Comparison of ENCODE assay signal across 16 cellular contexts in genomic region chr11:61571869-61572268, GRCh38. TPM values are rescaled to one million over a fixed set of nuclear protein-coding genes. Genes with fewer than 3 reads are reported as not detected.
DNase-seq lines count a peak whose midpoint lies in the region; ATAC-seq, FAIRE-seq and TF ChIP-seq lines count a peak whose summit lies in the region.
"Had no signal": no experiment of that assay in that cellular context is flagged by ENCODE, and none has a peak within 500 bp of the region (broad histone marks: within the 10 kb centered on the region; RNA-seq: fewer than 3 reads in every experiment).

No MANE protein-coding gene starts in this region.

- H3K4ac ChIP-seq in H9 (ENCODE audit: low read depth, low read length), result no peak overlapping the region

- no peak overlapping the region for H2BK12ac ChIP-seq in H9 (ENCODE audit: insufficient read length, low read depth, low read length)

- peak in 7 of 8 donors; percentile 8 to 72 (median 39) for ATAC-seq in heart right ventricle
- peak; percentile 47 to 55 for ATAC-seq in right cardiac atrium
- no peak for ATAC-seq in HepG2
- ATAC-seq: GM12878, HCT116 had no signal

- no peak overlapping the region for H2BK15ac ChIP-seq in H9 (ENCODE audit: low read depth, low read length)

- peak; percentile 26 for DNase-seq in Ammon's horn (ENCODE audit: low spot score)
- peak in 3 of 10 donors; percentile 33 to 62 (median 62) for DNase-seq in dorsolateral prefrontal cortex
- DNase-seq in heart right ventricle, result no peak
- DNase-seq in right cardiac atrium, result peak in 1 of 3 donors; percentile 73
- no peak for DNase-seq in H9
- DNase-seq in ovary, result no peak
- no peak for DNase-seq in DMS153 treated with DMSO at 0.1 percent for 48 hours (lab: John Stamatoyannopoulos, UW; ENCODE audit: unreplicated experiment)
- no peak for DNase-seq in HepG2 (ENCODE audit: low spot score)
- DNase-seq: 8988T; AML-193; CD4-positive, CD25-positive, alpha-beta regulatory T cell; DMS79 had no signal

- no peak overlapping the region for H2BK20ac ChIP-seq in H9 (ENCODE audit: low read depth, low read length, poor library complexity, severe bottlenecking)

- H3K27me3 Mint-ChIP-seq in H9 (ENCODE audit: low read depth), result peaks cover 34% of the 10 kb centered on the region

- CTCF ChIA-PET in HepG2 (lab: Yijun Ruan, JAX; ENCODE audit: low intra/inter-chr PET ratio, low total read pairs), result no interaction called here

- H3K9ac ChIP-seq in H9 (ENCODE audit: extremely low read depth, insufficient read length, low read length), result no peak overlapping the region
- no peak overlapping the region for H3K9ac ChIP-seq in HepG2 (ENCODE audit: insufficient read depth, low read depth, low read length)
- H3K9ac ChIP-seq: BLaER1 treated with 17β-estradiol and CSF1 and Interleukin-3, amounts not matched to agents 10 nM and 100 nM had no signal

- WGBS in heart right ventricle, 2 donors, result 21 to 32% methylated on average over 3 of the region's 3 CpGs
- 32% methylated on average over 3 of the region's 3 CpGs for WGBS in right cardiac atrium
- no CpG with 5 or more reads among the region's 3 CpGs for WGBS in H9 (ENCODE audit: extremely low coverage, insufficient read length, low lambda C conversion rate)
- WGBS in ovary, 3 donors, result 52 to 63% (median 61%) methylated on average over 3 of the region's 3 CpGs
- WGBS in HepG2 (ENCODE audit: low lambda C conversion rate), result 53% methylated on average over 3 of the region's 3 CpGs

- H3K4me3 ChIP-seq in dorsolateral prefrontal cortex (peak overlapping the region in 2 of 59 donors; percentile 4 to 5), heart right ventricle (no peak overlapping the region), right cardiac atrium (ENCODE audit: low read length) (no peak overlapping the region), ovary (no peak overlapping the region), HepG2 (replicated peaks in 1 of 3; ENCODE audit: insufficient read depth in 1 of 3, low read depth in 2 of 3, low read length in 3 of 3) (no peak overlapping the region)
- H3K4me3 ChIP-seq: BLaER1 treated with 17β-estradiol and CSF1 and Interleukin-3, amounts not matched to agents 10 nM and 100 nM; GM12878 had no signal

- no peak overlapping the region for H4K8ac ChIP-seq in H9 (replicated peaks; ENCODE audit: insufficient read length, low read depth, low read length)

- H3K4me2 ChIP-seq in H9 (ENCODE audit: insufficient read depth, insufficient read length, low read length), result no peak overlapping the region
- H3K4me2 ChIP-seq in HepG2 (ENCODE audit: low read depth, low read length), result no peak overlapping the region
- H3K4me2 ChIP-seq: BLaER1 treated with 17β-estradiol and CSF1 and Interleukin-3, amounts not matched to agents 10 nM and 100 nM had no signal

- TF ChIP-seq EP300 in ovary (IDR thresholded peaks at IDR 0.05), result no peak
- TF ChIP-seq EP300 in HepG2 (IDR thresholded peaks at IDR 0.05; ENCODE audit: low read depth in 2 of 2, low read length in 2 of 2), result no peak
- no peak for TF ChIP-seq EP300 in HepG2 (CRISPR knock-in tag; IDR thresholded peaks at IDR 0.05; ENCODE audit: borderline replicate concordance)

- POLR2A ChIA-PET in HepG2 (lab: Yijun Ruan, JAX), result no interaction called here

- H2AK5ac ChIP-seq in H9 (ENCODE audit: insufficient read length, low read length), result no peak overlapping the region

- no peak overlapping the region for H3K14ac ChIP-seq in H9 (ENCODE audit: insufficient read depth, low read length)

- peaks cover 22 to 43% of the 10 kb centered on the region in 2 experiments for H3K4me1 Mint-ChIP-seq in H9

- in situ Hi-C loops in HepG2 (cut with HindIII; ENCODE audit: extremely low pct_ligation_motif_present, low pct_unique_long_range_greater_than_20kb), result no loop called here

- H2BK120ac ChIP-seq in H9 (ENCODE audit: low read depth, low read length, poor library complexity, severe bottlenecking), result no peak overlapping the region

- no peak overlapping the region for H3K56ac ChIP-seq in H9 (ENCODE audit: insufficient read length, low read depth, low read length)

- H3T11ph ChIP-seq in H9 (ENCODE audit: low read length), result no peak overlapping the region

- TF ChIP-seq CTCF in dorsolateral prefrontal cortex (IDR thresholded peaks at IDR 0.05 in 54 of 56, conservative IDR thresholded peaks at IDR 0.05 in 2 of 56; ENCODE audit: low read depth in 1 of 56, partially characterized antibody in 56 of 56) (no peak), heart right ventricle (IDR thresholded peaks at IDR 0.05) (no peak), H9 (conservative IDR thresholded peaks at IDR 0.05) (no peak), ovary (IDR thresholded peaks at IDR 0.05) (no peak), HepG2 (CRISPR knock-in tag; IDR thresholded peaks at IDR 0.05) (no peak)

- no peaks in the 10 kb centered on the region for H3K9me3 ChIP-seq in heart right ventricle
- H3K9me3 ChIP-seq in right cardiac atrium (ENCODE audit: control insufficient read depth, low read length), result no peaks in the 10 kb centered on the region
- H3K9me3 ChIP-seq in H9 (ENCODE audit: control insufficient read depth, low read depth, low read length), result no peaks in the 10 kb centered on the region
- H3K9me3 ChIP-seq in ovary, result no peaks in the 10 kb centered on the region
- no peaks in the 10 kb centered on the region for H3K9me3 ChIP-seq in HepG2 (ENCODE audit: low read length)
- H3K9me3 ChIP-seq: BLaER1 treated with 17β-estradiol and CSF1 and Interleukin-3, amounts not matched to agents 10 nM and 100 nM had no signal

- no TSS peak for BruUV-seq in HepG2 (replicated peaks; lab: Mats Ljungman, UMichigan)

- H3K18ac ChIP-seq in H9 (ENCODE audit: insufficient read length, low read depth, low read length), result no peak overlapping the region

- no peaks in the 10 kb centered on the region for H3K36me3 Mint-ChIP-seq in H9 (ENCODE audit: insufficient read depth in 1 of 3, low read depth in 3 of 3)
- H3K36me3 Mint-ChIP-seq: CD4-positive, CD25-positive, alpha-beta regulatory T cell had no signal

- no peak overlapping the region for H3K23ac ChIP-seq in H9 (ENCODE audit: insufficient read length, low read depth, low read length)

- no peaks in the 10 kb centered on the region; a peak in 1 of 5 replicates for H3K9me3 Mint-ChIP-seq in H9

- no peaks in the 10 kb centered on the region for H3K79me1 ChIP-seq in H9 (ENCODE audit: insufficient read depth, low read depth, low read length, poor library complexity, severe bottlenecking)

- no peak for TF ChIP-seq RAD21 in HepG2 (CRISPR knock-in tag; IDR thresholded peaks at IDR 0.05)

- no peak overlapping the region for H3K4me3 Mint-ChIP-seq in H9
- H3K4me3 Mint-ChIP-seq: CD4-positive, CD25-positive, alpha-beta regulatory T cell had no signal

- no peak overlapping the region for H4K91ac ChIP-seq in H9 (ENCODE audit: insufficient read length, low read depth, low read length)

- no peak overlapping the region for H2AFZ ChIP-seq in H9 (ENCODE audit: low read length)
- H2AFZ ChIP-seq in HepG2 (ENCODE audit: low read length), result no peak overlapping the region

- H4K5ac ChIP-seq in H9 (ENCODE audit: insufficient read length, low read depth, low read length), result no peak overlapping the region

- H4K20me1 ChIP-seq in H9 (ENCODE audit: control insufficient read depth, insufficient read depth, insufficient read length) (no peaks in the 10 kb centered on the region), HepG2 (ENCODE audit: insufficient read depth, low read length) (peaks cover 8% of the 10 kb centered on the region)

- no peak for TF ChIP-seq POLR2A in ovary (IDR thresholded peaks at IDR 0.05)
- TF ChIP-seq POLR2A in HepG2 (IDR thresholded peaks at IDR 0.05; ENCODE audit: insufficient read depth in 1 of 2, low read depth in 2 of 2, low read length in 2 of 2), result no peak

- peaks cover 2 to 55% (median 19%) of the 10 kb centered on the region in 9 donors for H3K4me1 ChIP-seq in heart right ventricle
- peaks cover 5% of the 10 kb centered on the region for H3K4me1 ChIP-seq in right cardiac atrium (ENCODE audit: control insufficient read depth, insufficient read depth, low read length)
- H3K4me1 ChIP-seq in H9 (ENCODE audit: insufficient read depth, low read length), result no peaks in the 10 kb centered on the region; the same call in 1 of the 2 replicates
- peaks cover 1% of the 10 kb centered on the region for H3K4me1 ChIP-seq in ovary (ENCODE audit: insufficient read depth)
- H3K4me1 ChIP-seq in HepG2 (ENCODE audit: insufficient read depth, low read length), result peaks cover 13% of the 10 kb centered on the region
- H3K4me1 ChIP-seq: BLaER1 treated with 17β-estradiol and CSF1 and Interleukin-3, amounts not matched to agents 10 nM and 100 nM had no signal

- H3K23me2 ChIP-seq in H9 (ENCODE audit: insufficient read length, low read depth, low read length, poor library complexity, severe bottlenecking), result peaks cover 5% of the 10 kb centered on the region

- peaks cover 0 to 32% (median 0%) of the 10 kb centered on the region in 45 donors for H3K27me3 ChIP-seq in dorsolateral prefrontal cortex
- H3K27me3 ChIP-seq in heart right ventricle, result peaks cover 0 to 14% (median 0%) of the 10 kb centered on the region in 7 donors
- no peaks in the 10 kb centered on the region for H3K27me3 ChIP-seq in right cardiac atrium (ENCODE audit: control insufficient read depth, insufficient read depth)
- peaks cover 2% of the 10 kb centered on the region; the same call in 1 of the 2 replicates for H3K27me3 ChIP-seq in H9 (ENCODE audit: insufficient read depth, low read length)
- H3K27me3 ChIP-seq in ovary, result no peaks in the 10 kb centered on the region
- no peaks in the 10 kb centered on the region for H3K27me3 ChIP-seq in HepG2 (ENCODE audit: control insufficient read depth in 1 of 2, insufficient read depth in 2 of 2, low read length in 2 of 2)

- no peak for FAIRE-seq in HepG2 (lab: Jason Lieb, UNC)
- FAIRE-seq: GM12878 had no signal

- no peak overlapping the region for H2BK5ac ChIP-seq in H9 (ENCODE audit: insufficient read length, low read length)

- H3K27ac ChIP-seq in dorsolateral prefrontal cortex (peak overlapping the region in 44 of 59 donors; percentile 20 to 89 (median 66)), heart right ventricle (peak overlapping the region in 1 of 10 donors; percentile 52), right cardiac atrium (ENCODE audit: low read length) (peak overlapping the region; percentile 46), H9 (ENCODE audit: insufficient read length, low read depth, low read length) (no peak overlapping the region), ovary (no peak overlapping the region), HepG2 (ENCODE audit: extremely low read length, insufficient read depth, low read length) (no peak overlapping the region)
- H3K27ac ChIP-seq: BLaER1 treated with 17β-estradiol and CSF1 and Interleukin-3, amounts not matched to agents 10 nM and 100 nM; HL-60 had no signal

- H3K36me3 ChIP-seq in heart right ventricle, result no peaks in the 10 kb centered on the region
- no peaks in the 10 kb centered on the region for H3K36me3 ChIP-seq in ovary
- H3K36me3 ChIP-seq in HepG2 (replicated peaks in 1 of 2; ENCODE audit: control insufficient read depth in 1 of 2, insufficient read depth in 2 of 2, low read length in 2 of 2), result no peaks in the 10 kb centered on the region
- H3K36me3 ChIP-seq: BLaER1 treated with 17β-estradiol and CSF1 and Interleukin-3, amounts not matched to agents 10 nM and 100 nM had no signal

- no peaks in the 10 kb centered on the region for H3K79me2 ChIP-seq in H9 (ENCODE audit: insufficient read depth, low read length)
- no peaks in the 10 kb centered on the region for H3K79me2 ChIP-seq in HepG2 (ENCODE audit: insufficient read depth, low read length)

- intact Hi-C loops in dorsolateral prefrontal cortex (cut with DNase I) (no loop called here), heart right ventricle (cut with DNase I) (loop anchor here in 4 of 10 donors (5.0 to 10.0 kb wide), 5 partner anchors 35 to 97 kb away; a partner anchor contains a TSS), right cardiac atrium (cut with DNase I) (no loop called here), ovary (cut with DNase I) (loop anchor here in 1 of 4 donors (10.0 kb wide), 1 partner anchor 97 kb away; no protein-coding TSS in a partner anchor), HepG2 (cut with micrococcal nuclease; ENCODE audit: unreplicated experiment) (no loop called here)

- H3K27ac Mint-ChIP-seq in H9, result no peak overlapping the region
- H3K27ac Mint-ChIP-seq: CD4-positive, CD25-positive, alpha-beta regulatory T cell had no signal

RNA-seq across cellular contexts. Expression of gene SYT7, which starts 9.0 kb away (rescaled TPM):
- total RNA-seq in dorsolateral prefrontal cortex (100 to 1,000 TPM in 115 of 120 experiments, 10 to 100 TPM in 5; 52.2 to 249 (median 173) TPM), heart right ventricle (10 to 100 TPM; 11.5 to 26.1 (median 18.7) TPM), right cardiac atrium (10 to 100 TPM; 17.4 to 48.3 (median 43.5) TPM), H9 (2021) (7.0 and 8.8 TPM in 2 replicates), ovary (1 to 10 TPM in 5 of 7 donors, under 1 TPM in 2; 0.24 to 4.6 (median 1.5) TPM), HepG2 (2016; rRNA removed; fragmentation: Illumina TruSeq; extraction: Trizol) (0.81 and 1.4 TPM in 2 replicates)
- polyA plus RNA-seq in heart right ventricle (10 to 100 TPM; 17.1 to 19.4 TPM), right cardiac atrium (36.2 TPM), ovary (1 to 10 TPM; 1.7 to 4.9 TPM), HepG2 (2011; rRNA removed) (4.4 and 6.2 TPM in 2 replicates)
- total RNA-seq in HepG2 (2016; cell fraction: cytosol; rRNA removed; fragmentation: Illumina TruSeq; extraction: Trizol; ENCODE audit: low read depth), result 1.2 and 2.8 TPM in 2 replicates
- total RNA-seq in HepG2 (2016; cell fraction: insoluble cytoplasmic fraction; rRNA removed; fragmentation: Illumina TruSeq; extraction: Trizol), result 1.6 TPM in 2 replicates
- total RNA-seq in HepG2 (2016; cell fraction: membrane; rRNA removed; fragmentation: Illumina TruSeq; extraction: Trizol), result 2.9 and 3.9 TPM in 2 replicates
- total RNA-seq in HepG2 (2016; cell fraction: nucleus; rRNA removed; fragmentation: Illumina TruSeq; extraction: Trizol), result 1.2 and 1.9 TPM in 2 replicates
- polyA plus RNA-seq in HepG2 (2011; cell fraction: cytosol; rRNA removed), result 3.5 and 4.0 TPM in 2 replicates
- 13.8 and 15.6 TPM in 2 replicates for polyA plus RNA-seq in HepG2 (2011; cell fraction: nucleus; rRNA removed)
- 8.2 and 9.2 TPM in 2 replicates for polyA plus RNA-seq in HepG2 (2012)
- 2.3 and 2.9 TPM in 2 replicates for polyA plus RNA-seq in HepG2 (2016; cell fraction: cytosol; fragmentation: Illumina TruSeq; extraction: Trizol; ENCODE audit: low read depth)
- 2.0 and 2.2 TPM in 2 replicates for polyA plus RNA-seq in HepG2 (2016; cell fraction: insoluble cytoplasmic fraction; fragmentation: Illumina TruSeq; extraction: Trizol; ENCODE audit: low read depth)
- 3.2 and 3.7 TPM in 2 replicates for polyA plus RNA-seq in HepG2 (2016; cell fraction: membrane; fragmentation: Illumina TruSeq; extraction: Trizol; ENCODE audit: low read depth)
- 3.0 and 3.7 TPM in 2 replicates for polyA plus RNA-seq in HepG2 (2016; cell fraction: nucleus; fragmentation: Illumina TruSeq; extraction: Trizol; ENCODE audit: insufficient read depth, low read depth)
- 2.1 and 7.7 TPM in 2 replicates for polyA minus RNA-seq in HepG2 (2011; rRNA and poly(A)+ RNA removed; ENCODE audit: low replicate concordance)
- polyA minus RNA-seq in HepG2 (2011; cell fraction: cytosol; rRNA and poly(A)+ RNA removed), result 2.9 and 7.2 TPM in 2 replicates
- 1.7 and 2.9 TPM in 2 replicates for polyA minus RNA-seq in HepG2 (2011; cell fraction: nucleus; rRNA and poly(A)+ RNA removed)
- total RNA-seq: GM12878 had no signal
- polyA plus RNA-seq: CD4-positive, CD25-positive, alpha-beta regulatory T cell; GM12878 had no signal

Comparison
In these comparisons a context has a peak if more than half of its experiments do, and no peak if none do; other contexts are left out.
1. H3K27ac ChIP-seq: peak in dorsolateral prefrontal cortex (44 of 59) and right cardiac atrium (single experiment); none in H9 (single experiment), ovary (0 of 2) and HepG2 (single experiment).